In genomic region chr20:50287512-50287911, GRCh38 we compare ENCODE assay signal across 12 cellular contexts.
"Had no signal": no experiment of that assay in that cellular context is flagged by ENCODE, and none has a peak within 500 bp of the region (broad histone marks: within the 10 kb centered on the region; RNA-seq: fewer than 3 reads in every experiment).

No MANE protein-coding gene starts in this region.

- H3K4me3 ChIP-seq: hepatocyte, left lung, right atrium auricular region, stomach, thoracic aorta had no signal

- H3K4me3 Mint-ChIP-seq: activated naive CD8-positive, alpha-beta T cell treated with anti-CD3 and anti-CD28 coated beads, Interleukin-2, amount 50 U/mL, for 24 hours; memory B cell; naive thymus-derived CD8-positive, alpha-beta T cell had no signal

- H3K36me3 ChIP-seq: left lung, right atrium auricular region, stomach, thoracic aorta had no signal

- H3K4me2 ChIP-seq: hepatocyte had no signal

- H3K79me2 ChIP-seq: hepatocyte had no signal

- H3K27me3 ChIP-seq: hepatocyte, left lung, right atrium auricular region, stomach had no signal

- H2AFZ ChIP-seq: hepatocyte had no signal

- ATAC-seq: activated CD4-positive, CD25-positive, alpha-beta regulatory T cell treated with anti-CD3 and anti-CD28 coated beads, Interleukin-2, amount 50 U/mL, for 24 hours; activated naive CD8-positive, alpha-beta T cell treated with anti-CD3 and anti-CD28 coated beads, Interleukin-2, amount 50 U/mL, for 24 hours; naive thymus-derived CD8-positive, alpha-beta T cell had no signal

- H3K9me3 ChIP-seq: left lung, right atrium auricular region, stomach, thoracic aorta had no signal

- H3K9me3 Mint-ChIP-seq: activated naive CD8-positive, alpha-beta T cell treated with anti-CD3 and anti-CD28 coated beads, Interleukin-2, amount 50 U/mL, for 24 hours; memory B cell; naive thymus-derived CD8-positive, alpha-beta T cell had no signal

- H3K27ac ChIP-seq: hepatocyte, thoracic aorta had no signal

- H3K36me3 Mint-ChIP-seq: memory B cell; naive thymus-derived CD8-positive, alpha-beta T cell had no signal

- DNase-seq: activated naive CD4-positive, alpha-beta T cell; activated naive CD8-positive, alpha-beta T cell treated with anti-CD3 and anti-CD28 coated beads, Interleukin-2, amount 50 U/mL, for 24 hours; islet precursor cell; naive thymus-derived CD8-positive, alpha-beta T cell; nucleus accumbens; stomach had no signal
